8 cellular contexts compared by ENCODE assay signal in genomic region chr16:18800674-18801196, GRCh38. TPM values are rescaled to one million over a fixed set of nuclear protein-coding genes. Genes with fewer than 3 reads are reported as not detected.
DNase-seq lines count a peak whose midpoint lies in the region; ATAC-seq and TF ChIP-seq lines count a peak whose summit lies in the region.

No MANE protein-coding gene starts in this region.

- no peaks in the 10 kb centered on the region for H3K9me3 Mint-ChIP-seq in activated B cell treated with CpG ODN at 0.5 μM for 24 hours

- H3K36me3 ChIP-seq in DOHH2 (ENCODE audit: control insufficient read depth, low read length) (peaks cover 72% of the 10 kb centered on the region), heart right ventricle (peaks cover 0 to 39% (median 8%) of the 10 kb centered on the region in 9 donors)

- DNase-seq in HEK293T (ENCODE audit: extremely low spot score) (peak; percentile 20), activated B cell treated with CpG ODN at 0.5 μM for 24 hours (no peak), heart right ventricle (no peak), sciatic nerve (ENCODE audit: low spot score) (no peak), OCI-M2 (lab: John Stamatoyannopoulos, UW; ENCODE audit: unreplicated experiment) (no peak)

- peak overlapping the region; percentile 95 for H3K4me3 Mint-ChIP-seq in activated B cell treated with CpG ODN at 0.5 μM for 24 hours

- H4K20me1 ChIP-seq in DOHH2 (ENCODE audit: control insufficient read depth, insufficient read depth, low read depth, low read length): peaks cover 22% of the 10 kb centered on the region

- intact Hi-C loops in activated B cell treated with CpG ODN at 0.5 μM for 24 hours (cut with micrococcal nuclease) (loop anchor here (1.0 to 10.0 kb wide), 6 partner anchors 10 to 723 kb away; partner anchors contain the start of genes CCP110, COQ7, RPS15A and SMG1), heart right ventricle (cut with DNase I) (loop anchor here in 4 of 10 donors (5.0 to 10.0 kb wide), 3 partner anchors 164 to 172 kb away; no protein-coding TSS in a partner anchor), sciatic nerve (cut with DNase I) (no loop called here)

- H3K4me3 ChIP-seq in DOHH2 (ENCODE audit: low read length): peak overlapping the region; percentile 94
- H3K4me3 ChIP-seq in heart right ventricle: peak overlapping the region; percentile 78 to 97 (median 90)

- peaks cover 35% of the 10 kb centered on the region for H3K4me1 Mint-ChIP-seq in activated B cell treated with CpG ODN at 0.5 μM for 24 hours

- 0% methylated on average over 19 of the region's 19 CpGs for whole genome bisulfite sequencing in heart right ventricle, 2 donors

- H3F3A ChIP-seq in DOHH2 (ENCODE audit: control insufficient read depth, insufficient read depth): peaks cover 48% of the 10 kb centered on the region

- ATAC-seq in activated B cell treated with CpG ODN at 0.5 μM for 24 hours (ENCODE audit: low read depth): peak; percentile 42
- ATAC-seq in heart right ventricle: peak in 6 of 8 donors; percentile 2 to 54 (median 34)
- ATAC-seq in sciatic nerve: peak; percentile 14
- ATAC-seq in HG03135 (IDR thresholded peaks at IDR 0.05; ENCODE audit: unreplicated experiment): no peak
- ATAC-seq in HG02588 (IDR thresholded peaks at IDR 0.05; ENCODE audit: unreplicated experiment): no peak

- H3K4me2 ChIP-seq in DOHH2 (ENCODE audit: low read length): peak overlapping the region; percentile 81

- no peaks in the 10 kb centered on the region for H3K9me2 ChIP-seq in DOHH2 (replicated peaks; ENCODE audit: control insufficient read depth, low read length)

- peaks cover 31% of the 10 kb centered on the region for H3K36me3 Mint-ChIP-seq in activated B cell treated with CpG ODN at 0.5 μM for 24 hours (ENCODE audit: low read depth)

- H3K27ac ChIP-seq in DOHH2 (ENCODE audit: low read depth, low read length): peak overlapping the region; percentile 78
- peak overlapping the region in 9 of 10 donors; percentile 76 to 95 (median 86) for H3K27ac ChIP-seq in heart right ventricle

- peak overlapping the region; percentile 94 for H3K27ac Mint-ChIP-seq in activated B cell treated with CpG ODN at 0.5 μM for 24 hours

- no peak for TF ChIP-seq CTCF in DOHH2 (IDR thresholded peaks at IDR 0.05; ENCODE audit: low read depth, low read length, poor library complexity, severe bottlenecking)
- TF ChIP-seq CTCF in activated B cell treated with CpG ODN at 0.5 μM for 24 hours (IDR thresholded peaks at IDR 0.05): no peak
- TF ChIP-seq CTCF in heart right ventricle (IDR thresholded peaks at IDR 0.05): no peak

- no peaks in the 10 kb centered on the region for H3K9me3 ChIP-seq in DOHH2 (ENCODE audit: control insufficient read depth, insufficient read depth, low read length)
- no peaks in the 10 kb centered on the region for H3K9me3 ChIP-seq in heart right ventricle

- H3K27me3 Mint-ChIP-seq in activated B cell treated with CpG ODN at 0.5 μM for 24 hours: no peaks in the 10 kb centered on the region

- H3K27me3 ChIP-seq in DOHH2 (ENCODE audit: control insufficient read depth, low read length): no peaks in the 10 kb centered on the region
- H3K27me3 ChIP-seq in heart right ventricle: no peaks in the 10 kb centered on the region

- CTCF ChIA-PET in HEK293T (lab: Yijun Ruan, JAX) (interaction anchor here (0.6 to 1.4 kb wide), 8 partner anchors 9 to 385 kb away, joined by 3 to 7 read pairs (median 4); partner anchors contain the start of gene RPS15A), activated B cell treated with CpG ODN at 0.5 μM for 24 hours (lab: Charles Lee) (interaction anchor here (0.6 to 3.4 kb wide), 9 partner anchors 9 to 754 kb away, joined by 3 to 31 read pairs (median 4); partner anchors contain the start of genes RPS15A and VPS35L)

- POLR2A ChIA-PET in HEK293T (lab: Yijun Ruan, JAX): interaction anchor here (0.6 to 5.7 kb wide), 18 partner anchors 11 to 183 kb away, joined by 3 to 172 read pairs (median 4); partner anchors contain the start of genes RPS15A and TMC7
- POLR2A ChIA-PET in activated B cell treated with CpG ODN at 0.5 μM for 24 hours (lab: Charles Lee): interaction anchor here (0.5 to 4.4 kb wide), 8 partner anchors 10 to 723 kb away, joined by 3 to 156 read pairs (median 4); partner anchors contain the start of genes CCP110, COQ7, RPS15A and SMG1

- peaks cover 69% of the 10 kb centered on the region for H3K79me2 ChIP-seq in DOHH2 (ENCODE audit: control insufficient read depth, low read length)

- peaks cover 49% of the 10 kb centered on the region for H3K4me1 ChIP-seq in DOHH2 (ENCODE audit: control insufficient read depth, low read length)
- peaks cover 0 to 72% (median 49%) of the 10 kb centered on the region in 9 donors for H3K4me1 ChIP-seq in heart right ventricle

TF ChIP-seq in HEK293T, 16 proteins besides CTCF, POLR2A, EP300 and RAD21:
- TF ChIP-seq HDGF (IDR thresholded peaks at IDR 0.05; ENCODE audit: borderline replicate concordance): no peak

RNA-seq across cellular contexts. Expression of gene ARL6IP1, which starts 0.6 kb away (rescaled TPM):
- 94.0 and 98.3 TPM in 2 replicates for total RNA-seq in activated B cell treated with CpG ODN at 0.5 μM for 24 hours
- total RNA-seq in heart right ventricle: 10 to 100 TPM; 18.6 to 46.6 (median 21.1) TPM
- 10 to 100 TPM; 25.5 to 32.7 TPM for polyA plus RNA-seq in heart right ventricle
- 103 TPM for total RNA-seq in sciatic nerve

RNA-seq across cellular contexts. Expression of gene RPS15A, which starts 10.6 kb away (rescaled TPM):
- total RNA-seq in activated B cell treated with CpG ODN at 0.5 μM for 24 hours: 2,443 and 2,956 TPM in 2 replicates
- total RNA-seq in heart right ventricle: 100 to 1,000 TPM; 613 to 968 (median 724) TPM
- polyA plus RNA-seq in heart right ventricle: 1,000 to 10,000 TPM; 1,020 to 3,398 TPM
- total RNA-seq in sciatic nerve: 1,000 TPM

Comparison
In these comparisons a context has a peak if more than half of its experiments do, and no peak if none do; other contexts are left out.
1. ATAC-seq: peak in activated B cell treated with CpG ODN at 0.5 μM for 24 hours (single experiment), heart right ventricle (6 of 8) and sciatic nerve (single experiment); none in HG03135 (single experiment) and HG02588 (single experiment).